Comparison of ENCODE assay signal across 3 cellular contexts in the genomic region with DNA sequence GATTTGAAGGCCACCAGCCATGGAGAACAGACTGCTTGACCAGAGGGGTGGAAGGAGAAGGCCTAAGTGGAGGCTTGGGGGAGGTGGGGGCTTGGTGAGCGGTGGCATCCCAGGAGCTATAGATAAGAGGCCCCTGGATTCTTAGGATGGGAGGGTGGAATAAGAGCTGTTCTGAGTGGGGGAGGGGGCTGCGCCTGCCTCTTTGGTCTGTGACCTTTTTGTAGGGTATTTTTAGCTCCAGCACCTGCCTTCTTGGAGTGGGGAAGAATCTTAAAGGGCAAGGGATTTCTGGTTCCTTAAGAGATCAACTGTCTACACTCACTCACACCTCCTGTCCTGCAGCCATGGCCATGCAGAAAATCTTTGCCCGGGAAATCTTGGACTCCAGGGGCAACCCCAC.
TF ChIP-seq lines count a peak whose summit lies in the region.

No MANE protein-coding gene starts in this region.

TF ChIP-seq in SK-N-SH, 30 proteins besides CTCF, POLR2A, EP300 and RAD21 (continues in another document):
- TF ChIP-seq SIN3A (IDR thresholded peaks at IDR 0.05; ENCODE audit: borderline replicate concordance, low read depth, low read length) (no peak), MEF2A (IDR thresholded peaks at IDR 0.05; ENCODE audit: borderline replicate concordance, low read depth) (no peak), NRF1 (IDR thresholded peaks at IDR 0.05; ENCODE audit: low read depth, low read length) (no peak), TCF12 (IDR thresholded peaks at IDR 0.05) (no peak), NFIC (IDR thresholded peaks at IDR 0.05; ENCODE audit: borderline replicate concordance) (no peak), RCOR1 (IDR thresholded peaks at IDR 0.05; ENCODE audit: low read length) (no peak), YY1 (IDR thresholded peaks at IDR 0.05; ENCODE audit: low read depth) (no peak), RFX5 (IDR thresholded peaks at IDR 0.05; ENCODE audit: low read length) (no peak), TAF1 (IDR thresholded peaks at IDR 0.05; ENCODE audit: borderline replicate concordance, low read depth, low read length) (no peak), GATA2 (CRISPR knock-in tag; IDR thresholded peaks at IDR 0.05) (no peak), TEAD4 (IDR thresholded peaks at IDR 0.05; ENCODE audit: borderline replicate concordance, insufficient read depth) (no peak), JUND (IDR thresholded peaks at IDR 0.05) (no peak), FOXM1 (IDR thresholded peaks at IDR 0.05; ENCODE audit: low read depth) (no peak), EZH2phosphoT487 (IDR thresholded peaks at IDR 0.05; ENCODE audit: borderline replicate concordance, low read depth) (no peak), SMC3 (IDR thresholded peaks at IDR 0.05; ENCODE audit: low read depth, low read length) (no peak), POLR2AphosphoS5 (IDR thresholded peaks at IDR 0.05; ENCODE audit: low read depth, low read length) (no peak)
- TF ChIP-seq, protein P1, sequence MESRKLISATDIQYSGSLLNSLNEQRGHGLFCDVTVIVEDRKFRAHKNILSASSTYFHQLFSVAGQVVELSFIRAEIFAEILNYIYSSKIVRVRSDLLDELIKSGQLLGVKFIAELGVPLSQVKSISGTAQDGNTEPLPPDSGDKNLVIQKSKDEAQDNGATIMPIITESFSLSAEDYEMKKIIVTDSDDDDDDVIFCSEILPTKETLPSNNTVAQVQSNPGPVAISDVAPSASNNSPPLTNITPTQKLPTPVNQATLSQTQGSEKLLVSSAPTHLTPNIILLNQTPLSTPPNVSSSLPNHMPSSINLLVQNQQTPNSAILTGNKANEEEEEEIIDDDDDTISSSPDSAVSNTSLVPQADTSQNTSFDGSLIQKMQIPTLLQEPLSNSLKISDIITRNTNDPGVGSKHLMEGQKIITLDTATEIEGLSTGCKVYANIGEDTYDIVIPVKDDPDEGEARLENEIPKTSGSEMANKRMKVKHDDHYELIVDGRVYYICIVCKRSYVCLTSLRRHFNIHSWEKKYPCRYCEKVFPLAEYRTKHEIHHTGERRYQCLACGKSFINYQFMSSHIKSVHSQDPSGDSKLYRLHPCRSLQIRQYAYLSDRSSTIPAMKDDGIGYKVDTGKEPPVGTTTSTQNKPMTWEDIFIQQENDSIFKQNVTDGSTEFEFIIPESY (IDR thresholded peaks at IDR 0.05; ENCODE audit: borderline replicate concordance, low read depth) = no peak
- TF ChIP-seq, protein P2, sequence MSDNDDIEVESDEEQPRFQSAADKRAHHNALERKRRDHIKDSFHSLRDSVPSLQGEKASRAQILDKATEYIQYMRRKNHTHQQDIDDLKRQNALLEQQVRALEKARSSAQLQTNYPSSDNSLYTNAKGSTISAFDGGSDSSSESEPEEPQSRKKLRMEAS (IDR thresholded peaks at IDR 0.05; ENCODE audit: low read depth) = no peak
- TF ChIP-seq, protein P3, sequence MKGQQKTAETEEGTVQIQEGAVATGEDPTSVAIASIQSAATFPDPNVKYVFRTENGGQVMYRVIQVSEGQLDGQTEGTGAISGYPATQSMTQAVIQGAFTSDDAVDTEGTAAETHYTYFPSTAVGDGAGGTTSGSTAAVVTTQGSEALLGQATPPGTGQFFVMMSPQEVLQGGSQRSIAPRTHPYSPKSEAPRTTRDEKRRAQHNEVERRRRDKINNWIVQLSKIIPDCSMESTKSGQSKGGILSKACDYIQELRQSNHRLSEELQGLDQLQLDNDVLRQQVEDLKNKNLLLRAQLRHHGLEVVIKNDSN (IDR thresholded peaks at IDR 0.05; ENCODE audit: borderline replicate concordance, low read depth) = no peak

TF ChIP-seq in SK-N-SH treated with all-trans-retinoic acid at 6 μM for 48 hours, 23 proteins besides CTCF, POLR2A, EP300 and RAD21:
- TF ChIP-seq TCF4 (CRISPR knock-in tag; IDR thresholded peaks at IDR 0.05; ENCODE audit: borderline replicate concordance) (no peak), TOX (CRISPR knock-in tag; IDR thresholded peaks at IDR 0.05; ENCODE audit: borderline replicate concordance) (no peak), ISL1 (CRISPR knock-in tag; IDR thresholded peaks at IDR 0.05) (no peak), ARNTL (CRISPR knock-in tag; IDR thresholded peaks at IDR 0.05; ENCODE audit: borderline replicate concordance, low read depth) (no peak), GLIS3 (CRISPR knock-in tag; IDR thresholded peaks at IDR 0.05) (no peak), ZNF565 (CRISPR knock-in tag; conservative IDR thresholded peaks at IDR 0.05; ENCODE audit: low read depth) (no peak), SNAI2 (CRISPR knock-in tag; IDR thresholded peaks at IDR 0.05) (no peak), ZNF8 (CRISPR knock-in tag; IDR thresholded peaks at IDR 0.05) (no peak), OSR1 (CRISPR knock-in tag; IDR thresholded peaks at IDR 0.05) (no peak), ZC3H10 (CRISPR knock-in tag; IDR thresholded peaks at IDR 0.05) (no peak), ESRRG (CRISPR knock-in tag; IDR thresholded peaks at IDR 0.05) (no peak)
- TF ChIP-seq, protein P4, sequence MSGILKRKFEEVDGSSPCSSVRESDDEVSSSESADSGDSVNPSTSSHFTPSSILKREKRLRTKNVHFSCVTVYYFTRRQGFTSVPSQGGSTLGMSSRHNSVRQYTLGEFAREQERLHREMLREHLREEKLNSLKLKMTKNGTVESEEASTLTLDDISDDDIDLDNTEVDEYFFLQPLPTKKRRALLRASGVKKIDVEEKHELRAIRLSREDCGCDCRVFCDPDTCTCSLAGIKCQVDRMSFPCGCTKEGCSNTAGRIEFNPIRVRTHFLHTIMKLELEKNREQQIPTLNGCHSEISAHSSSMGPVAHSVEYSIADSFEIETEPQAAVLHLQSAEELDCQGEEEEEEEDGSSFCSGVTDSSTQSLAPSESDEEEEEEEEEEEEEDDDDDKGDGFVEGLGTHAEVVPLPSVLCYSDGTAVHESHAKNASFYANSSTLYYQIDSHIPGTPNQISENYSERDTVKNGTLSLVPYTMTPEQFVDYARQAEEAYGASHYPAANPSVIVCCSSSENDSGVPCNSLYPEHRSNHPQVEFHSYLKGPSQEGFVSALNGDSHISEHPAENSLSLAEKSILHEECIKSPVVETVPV (CRISPR knock-in tag; IDR thresholded peaks at IDR 0.05) = no peak
- TF ChIP-seq, protein P5, sequence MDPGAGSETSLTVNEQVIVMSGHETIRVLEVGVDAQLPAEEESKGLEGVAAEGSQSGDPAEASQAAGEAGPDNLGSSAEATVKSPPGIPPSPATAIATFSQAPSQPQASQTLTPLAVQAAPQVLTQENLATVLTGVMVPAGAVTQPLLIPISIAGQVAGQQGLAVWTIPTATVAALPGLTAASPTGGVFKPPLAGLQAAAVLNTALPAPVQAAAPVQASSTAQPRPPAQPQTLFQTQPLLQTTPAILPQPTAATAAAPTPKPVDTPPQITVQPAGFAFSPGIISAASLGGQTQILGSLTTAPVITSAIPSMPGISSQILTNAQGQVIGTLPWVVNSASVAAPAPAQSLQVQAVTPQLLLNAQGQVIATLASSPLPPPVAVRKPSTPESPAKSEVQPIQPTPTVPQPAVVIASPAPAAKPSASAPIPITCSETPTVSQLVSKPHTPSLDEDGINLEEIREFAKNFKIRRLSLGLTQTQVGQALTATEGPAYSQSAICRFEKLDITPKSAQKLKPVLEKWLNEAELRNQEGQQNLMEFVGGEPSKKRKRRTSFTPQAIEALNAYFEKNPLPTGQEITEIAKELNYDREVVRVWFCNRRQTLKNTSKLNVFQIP (CRISPR knock-in tag; IDR thresholded peaks at IDR 0.05; ENCODE audit: borderline replicate concordance, low read depth) = no peak
- TF ChIP-seq, protein P6, sequence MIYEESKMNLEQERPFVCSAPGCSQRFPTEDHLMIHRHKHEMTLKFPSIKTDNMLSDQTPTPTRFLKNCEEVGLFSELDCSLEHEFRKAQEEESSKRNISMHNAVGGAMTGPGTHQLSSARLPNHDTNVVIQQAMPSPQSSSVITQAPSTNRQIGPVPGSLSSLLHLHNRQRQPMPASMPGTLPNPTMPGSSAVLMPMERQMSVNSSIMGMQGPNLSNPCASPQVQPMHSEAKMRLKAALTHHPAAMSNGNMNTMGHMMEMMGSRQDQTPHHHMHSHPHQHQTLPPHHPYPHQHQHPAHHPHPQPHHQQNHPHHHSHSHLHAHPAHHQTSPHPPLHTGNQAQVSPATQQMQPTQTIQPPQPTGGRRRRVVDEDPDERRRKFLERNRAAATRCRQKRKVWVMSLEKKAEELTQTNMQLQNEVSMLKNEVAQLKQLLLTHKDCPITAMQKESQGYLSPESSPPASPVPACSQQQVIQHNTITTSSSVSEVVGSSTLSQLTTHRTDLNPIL (CRISPR knock-in tag; IDR thresholded peaks at IDR 0.05; ENCODE audit: low read depth) = no peak

TF ChIP-seq in H1, 55 proteins besides CTCF, POLR2A, EP300 and RAD21:
- no peak for TF ChIP-seq RFX5 (IDR thresholded peaks at IDR 0.05; ENCODE audit: borderline replicate concordance, low read depth, low read length)
- TF ChIP-seq, protein P7, sequence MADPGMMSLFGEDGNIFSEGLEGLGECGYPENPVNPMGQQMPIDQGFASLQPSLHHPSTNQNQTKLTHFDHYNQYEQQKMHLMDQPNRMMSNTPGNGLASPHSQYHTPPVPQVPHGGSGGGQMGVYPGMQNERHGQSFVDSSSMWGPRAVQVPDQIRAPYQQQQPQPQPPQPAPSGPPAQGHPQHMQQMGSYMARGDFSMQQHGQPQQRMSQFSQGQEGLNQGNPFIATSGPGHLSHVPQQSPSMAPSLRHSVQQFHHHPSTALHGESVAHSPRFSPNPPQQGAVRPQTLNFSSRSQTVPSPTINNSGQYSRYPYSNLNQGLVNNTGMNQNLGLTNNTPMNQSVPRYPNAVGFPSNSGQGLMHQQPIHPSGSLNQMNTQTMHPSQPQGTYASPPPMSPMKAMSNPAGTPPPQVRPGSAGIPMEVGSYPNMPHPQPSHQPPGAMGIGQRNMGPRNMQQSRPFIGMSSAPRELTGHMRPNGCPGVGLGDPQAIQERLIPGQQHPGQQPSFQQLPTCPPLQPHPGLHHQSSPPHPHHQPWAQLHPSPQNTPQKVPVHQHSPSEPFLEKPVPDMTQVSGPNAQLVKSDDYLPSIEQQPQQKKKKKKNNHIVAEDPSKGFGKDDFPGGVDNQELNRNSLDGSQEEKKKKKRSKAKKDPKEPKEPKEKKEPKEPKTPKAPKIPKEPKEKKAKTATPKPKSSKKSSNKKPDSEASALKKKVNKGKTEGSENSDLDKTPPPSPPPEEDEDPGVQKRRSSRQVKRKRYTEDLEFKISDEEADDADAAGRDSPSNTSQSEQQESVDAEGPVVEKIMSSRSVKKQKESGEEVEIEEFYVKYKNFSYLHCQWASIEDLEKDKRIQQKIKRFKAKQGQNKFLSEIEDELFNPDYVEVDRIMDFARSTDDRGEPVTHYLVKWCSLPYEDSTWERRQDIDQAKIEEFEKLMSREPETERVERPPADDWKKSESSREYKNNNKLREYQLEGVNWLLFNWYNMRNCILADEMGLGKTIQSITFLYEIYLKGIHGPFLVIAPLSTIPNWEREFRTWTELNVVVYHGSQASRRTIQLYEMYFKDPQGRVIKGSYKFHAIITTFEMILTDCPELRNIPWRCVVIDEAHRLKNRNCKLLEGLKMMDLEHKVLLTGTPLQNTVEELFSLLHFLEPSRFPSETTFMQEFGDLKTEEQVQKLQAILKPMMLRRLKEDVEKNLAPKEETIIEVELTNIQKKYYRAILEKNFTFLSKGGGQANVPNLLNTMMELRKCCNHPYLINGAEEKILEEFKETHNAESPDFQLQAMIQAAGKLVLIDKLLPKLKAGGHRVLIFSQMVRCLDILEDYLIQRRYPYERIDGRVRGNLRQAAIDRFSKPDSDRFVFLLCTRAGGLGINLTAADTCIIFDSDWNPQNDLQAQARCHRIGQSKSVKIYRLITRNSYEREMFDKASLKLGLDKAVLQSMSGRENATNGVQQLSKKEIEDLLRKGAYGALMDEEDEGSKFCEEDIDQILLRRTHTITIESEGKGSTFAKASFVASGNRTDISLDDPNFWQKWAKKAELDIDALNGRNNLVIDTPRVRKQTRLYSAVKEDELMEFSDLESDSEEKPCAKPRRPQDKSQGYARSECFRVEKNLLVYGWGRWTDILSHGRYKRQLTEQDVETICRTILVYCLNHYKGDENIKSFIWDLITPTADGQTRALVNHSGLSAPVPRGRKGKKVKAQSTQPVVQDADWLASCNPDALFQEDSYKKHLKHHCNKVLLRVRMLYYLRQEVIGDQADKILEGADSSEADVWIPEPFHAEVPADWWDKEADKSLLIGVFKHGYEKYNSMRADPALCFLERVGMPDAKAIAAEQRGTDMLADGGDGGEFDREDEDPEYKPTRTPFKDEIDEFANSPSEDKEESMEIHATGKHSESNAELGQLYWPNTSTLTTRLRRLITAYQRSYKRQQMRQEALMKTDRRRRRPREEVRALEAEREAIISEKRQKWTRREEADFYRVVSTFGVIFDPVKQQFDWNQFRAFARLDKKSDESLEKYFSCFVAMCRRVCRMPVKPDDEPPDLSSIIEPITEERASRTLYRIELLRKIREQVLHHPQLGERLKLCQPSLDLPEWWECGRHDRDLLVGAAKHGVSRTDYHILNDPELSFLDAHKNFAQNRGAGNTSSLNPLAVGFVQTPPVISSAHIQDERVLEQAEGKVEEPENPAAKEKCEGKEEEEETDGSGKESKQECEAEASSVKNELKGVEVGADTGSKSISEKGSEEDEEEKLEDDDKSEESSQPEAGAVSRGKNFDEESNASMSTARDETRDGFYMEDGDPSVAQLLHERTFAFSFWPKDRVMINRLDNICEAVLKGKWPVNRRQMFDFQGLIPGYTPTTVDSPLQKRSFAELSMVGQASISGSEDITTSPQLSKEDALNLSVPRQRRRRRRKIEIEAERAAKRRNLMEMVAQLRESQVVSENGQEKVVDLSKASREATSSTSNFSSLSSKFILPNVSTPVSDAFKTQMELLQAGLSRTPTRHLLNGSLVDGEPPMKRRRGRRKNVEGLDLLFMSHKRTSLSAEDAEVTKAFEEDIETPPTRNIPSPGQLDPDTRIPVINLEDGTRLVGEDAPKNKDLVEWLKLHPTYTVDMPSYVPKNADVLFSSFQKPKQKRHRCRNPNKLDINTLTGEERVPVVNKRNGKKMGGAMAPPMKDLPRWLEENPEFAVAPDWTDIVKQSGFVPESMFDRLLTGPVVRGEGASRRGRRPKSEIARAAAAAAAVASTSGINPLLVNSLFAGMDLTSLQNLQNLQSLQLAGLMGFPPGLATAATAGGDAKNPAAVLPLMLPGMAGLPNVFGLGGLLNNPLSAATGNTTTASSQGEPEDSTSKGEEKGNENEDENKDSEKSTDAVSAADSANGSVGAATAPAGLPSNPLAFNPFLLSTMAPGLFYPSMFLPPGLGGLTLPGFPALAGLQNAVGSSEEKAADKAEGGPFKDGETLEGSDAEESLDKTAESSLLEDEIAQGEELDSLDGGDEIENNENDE (IDR thresholded peaks at IDR 0.05; ENCODE audit: insufficient replicate concordance, low read length) = no peak
- TF ChIP-seq, protein P8, sequence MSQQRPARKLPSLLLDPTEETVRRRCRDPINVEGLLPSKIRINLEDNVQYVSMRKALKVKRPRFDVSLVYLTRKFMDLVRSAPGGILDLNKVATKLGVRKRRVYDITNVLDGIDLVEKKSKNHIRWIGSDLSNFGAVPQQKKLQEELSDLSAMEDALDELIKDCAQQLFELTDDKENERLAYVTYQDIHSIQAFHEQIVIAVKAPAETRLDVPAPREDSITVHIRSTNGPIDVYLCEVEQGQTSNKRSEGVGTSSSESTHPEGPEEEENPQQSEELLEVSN (IDR thresholded peaks at IDR 0.05) = no peak
- TF ChIP-seq, protein P2 (IDR thresholded peaks at IDR 0.05) = no peak
- no peak for TF ChIP-seq SP2 (IDR thresholded peaks at IDR 0.05; ENCODE audit: low read length)
- no peak for TF ChIP-seq ASH2L (IDR thresholded peaks at IDR 0.05; ENCODE audit: low read length)
- TF ChIP-seq EZH2 (IDR thresholded peaks at IDR 0.05; ENCODE audit: low read depth, low read length, severe bottlenecking) = no peak
- no peak for TF ChIP-seq KDM5A (IDR thresholded peaks at IDR 0.05; ENCODE audit: low read length)
- TF ChIP-seq RXRA (IDR thresholded peaks at IDR 0.05; ENCODE audit: insufficient read depth, low read depth, low read length) = no peak
- no peak for TF ChIP-seq SIRT6 (IDR thresholded peaks at IDR 0.05; ENCODE audit: low read length)
- no peak for TF ChIP-seq EGR1 (IDR thresholded peaks at IDR 0.05; ENCODE audit: borderline replicate concordance, low read depth, low read length)
- TF ChIP-seq SAP30 (IDR thresholded peaks at IDR 0.05; ENCODE audit: insufficient read depth, insufficient replicate concordance, low read length) = no peak
- no peak for TF ChIP-seq HDAC2 (IDR thresholded peaks at IDR 0.05; ENCODE audit: borderline replicate concordance in 1 of 2, low read depth in 2 of 2, low read length in 2 of 2)
- TF ChIP-seq POLR2AphosphoS5 (IDR thresholded peaks at IDR 0.05; ENCODE audit: low read depth, low read length) = no peak
- no peak for TF ChIP-seq CEBPB (IDR thresholded peaks at IDR 0.05; ENCODE audit: low read depth, low read length)
